Comparison of ENCODE assay signal across 8 cellular contexts in genomic region chr7:131188367-131189339, GRCh38.
DNase-seq lines count a peak whose midpoint lies in the region; ATAC-seq lines count a peak whose summit lies in the region.

No MANE protein-coding gene starts in this region.

- peaks cover 3% of the 10 kb centered on the region for H3K9me3 Mint-ChIP-seq in activated CD4-positive, alpha-beta T cell treated with anti-CD3 and anti-CD28 coated beads, Interleukin-2, amount 10 ng/mL, durations not matched to agents 7 days and 5 days
- H3K9me3 Mint-ChIP-seq in effector memory CD8-positive, alpha-beta T cell, result no peaks in the 10 kb centered on the region

- DNase-seq in DMS53 (lab: John Stamatoyannopoulos, UW) (peak; percentile 75), M059J (ENCODE audit: low read depth) (peak; percentile 99), NCI-H1105 (lab: John Stamatoyannopoulos, UW) (no peak)
- DNase-seq in activated CD4-positive, alpha-beta T cell treated with anti-CD3 and anti-CD28 coated beads, Interleukin-2, amount 10 ng/mL, durations not matched to agents 7 days and 5 days, result peak; percentile 68
- DNase-seq in effector memory CD8-positive, alpha-beta T cell, result peak; percentile 50 to 57 (median 50)
- peak; percentile 30 to 35 for DNase-seq in stimulated activated CD4-positive, alpha-beta T cell treated with anti-CD3 and anti-CD28 coated beads, Interleukin-12 subunit alpha, Interleukin-12 subunit beta, amount 100 ng/mL, for 24 hours (ENCODE audit: low read depth in 2 of 2)

- H3K4me1 Mint-ChIP-seq in activated CD4-positive, alpha-beta T cell treated with anti-CD3 and anti-CD28 coated beads, Interleukin-2, amount 10 ng/mL, durations not matched to agents 7 days and 5 days, result peaks cover 41% of the 10 kb centered on the region
- H3K4me1 Mint-ChIP-seq in effector memory CD8-positive, alpha-beta T cell (ENCODE audit: low read depth in 2 of 2), result peaks cover 27 to 33% of the 10 kb centered on the region in 2 donors

- H3K27ac Mint-ChIP-seq in activated CD4-positive, alpha-beta T cell treated with anti-CD3 and anti-CD28 coated beads, Interleukin-2, amount 10 ng/mL, durations not matched to agents 7 days and 5 days, result peak overlapping the region; percentile 88
- H3K27ac Mint-ChIP-seq in effector memory CD8-positive, alpha-beta T cell, result peak overlapping the region; percentile 86 to 92

- ATAC-seq in GM21423 (IDR thresholded peaks at IDR 0.05; ENCODE audit: unreplicated experiment) (peak; percentile 78), HG02840 (IDR thresholded peaks at IDR 0.05; ENCODE audit: low FRiP score, unreplicated experiment) (no peak)
- ATAC-seq in effector memory CD8-positive, alpha-beta T cell (replicated peaks), result peak; percentile 95

- no peaks in the 10 kb centered on the region for H3K27me3 Mint-ChIP-seq in activated CD4-positive, alpha-beta T cell treated with anti-CD3 and anti-CD28 coated beads, Interleukin-2, amount 10 ng/mL, durations not matched to agents 7 days and 5 days
- no peaks in the 10 kb centered on the region for H3K27me3 Mint-ChIP-seq in effector memory CD8-positive, alpha-beta T cell

- CTCF ChIA-PET in activated CD4-positive, alpha-beta T cell treated with anti-CD3 and anti-CD28 coated beads, Interleukin-2, amount 10 ng/mL, durations not matched to agents 7 days and 5 days (lab: Charles Lee), result interaction anchor here (0.6 to 2.0 kb wide), 11 partner anchors 9 to 326 kb away, joined by 3 to 6 read pairs (median 3); no protein-coding TSS in a partner anchor

- peak overlapping the region; percentile 12 for H3K4me3 Mint-ChIP-seq in activated CD4-positive, alpha-beta T cell treated with anti-CD3 and anti-CD28 coated beads, Interleukin-2, amount 10 ng/mL, durations not matched to agents 7 days and 5 days
- H3K4me3 Mint-ChIP-seq in effector memory CD8-positive, alpha-beta T cell, result peak overlapping the region; percentile 42 to 56

- H3K36me3 Mint-ChIP-seq in activated CD4-positive, alpha-beta T cell treated with anti-CD3 and anti-CD28 coated beads, Interleukin-2, amount 10 ng/mL, durations not matched to agents 7 days and 5 days (ENCODE audit: low read depth), result peaks cover 3% of the 10 kb centered on the region
- peaks cover 6% of the 10 kb centered on the region for H3K36me3 Mint-ChIP-seq in effector memory CD8-positive, alpha-beta T cell (ENCODE audit: insufficient read depth)

- POLR2A ChIA-PET in activated CD4-positive, alpha-beta T cell treated with anti-CD3 and anti-CD28 coated beads, Interleukin-2, amount 10 ng/mL, durations not matched to agents 7 days and 5 days (lab: Charles Lee), result interaction anchor here (0.7 kb wide), 1 partner anchor 79 kb away, joined by 3 read pairs; no protein-coding TSS in a partner anchor
